8 cellular contexts compared by ENCODE assay signal in the genomic region with DNA sequence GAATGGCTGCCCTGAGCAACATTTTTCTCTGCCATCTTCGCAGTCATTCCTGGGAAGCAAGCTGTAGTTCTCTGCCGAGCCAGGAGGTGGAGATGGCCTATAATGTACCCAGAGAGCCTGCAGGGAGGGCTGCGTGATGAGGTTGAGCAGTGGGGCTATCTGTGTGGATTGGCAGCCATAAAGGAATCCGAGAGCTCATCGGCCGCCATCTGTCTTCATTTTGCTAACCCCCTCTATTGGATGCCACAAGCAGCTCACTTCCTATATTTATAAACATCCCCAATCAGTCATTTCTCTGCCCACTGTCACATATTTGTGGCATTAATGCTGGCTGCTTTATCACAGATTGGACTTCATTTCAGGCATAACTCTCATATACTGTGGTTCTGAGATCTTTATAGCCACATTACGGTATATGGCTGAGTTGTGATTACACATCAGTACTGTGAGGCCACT.
DNase-seq lines count a peak whose midpoint lies in the region; ATAC-seq and TF ChIP-seq lines count a peak whose summit lies in the region.

No MANE protein-coding gene starts in this region.

- TF ChIP-seq POLR2A in IMR-90 (IDR thresholded peaks at IDR 0.05; ENCODE audit: low read depth, low read length), result no peak

- H3K4me1 Mint-ChIP-seq in activated T-cell treated with anti-CD3 and anti-CD28 coated beads, Interleukin-2, amount 50 U/mL, for 72 hours (ENCODE audit: low read depth), result no peaks in the 10 kb centered on the region

- H3K23ac ChIP-seq in IMR-90 (ENCODE audit: low read depth, low read length), result no peak overlapping the region

- no peaks in the 10 kb centered on the region for H4K20me1 ChIP-seq in IMR-90 (ENCODE audit: insufficient read depth, low read length)

- ATAC-seq in GM18858 (IDR thresholded peaks at IDR 0.05; ENCODE audit: unreplicated experiment) (peak; percentile 47), IMR-90 (ENCODE audit: low read depth) (peak; percentile 83), HG02678 (IDR thresholded peaks at IDR 0.05; ENCODE audit: unreplicated experiment) (no peak)
- no peak for ATAC-seq in activated T-cell treated with anti-CD3 and anti-CD28 coated beads, Interleukin-2, amount 50 U/mL, for 72 hours (replicated peaks in 1 of 2)

- no peaks in the 10 kb centered on the region for H3K27me3 Mint-ChIP-seq in activated T-cell treated with anti-CD3 and anti-CD28 coated beads, Interleukin-2, amount 50 U/mL, for 72 hours (ENCODE audit: low read depth)

- H4K5ac ChIP-seq in IMR-90 (ENCODE audit: low read depth, low read length), result no peak overlapping the region

- CTCF ChIA-PET in IMR-90 (lab: Yijun Ruan, JAX), result interaction anchor here (0.6 to 3.3 kb wide), 7 partner anchors 9 to 136 kb away, joined by 3 to 23 read pairs (median 3); no protein-coding TSS in a partner anchor

- H3K36me3 ChIP-seq in IMR-90 (ENCODE audit: control insufficient read depth, insufficient read depth, low read length), result no peaks in the 10 kb centered on the region

- no peak overlapping the region for H2BK5ac ChIP-seq in IMR-90 (ENCODE audit: low read depth, low read length, poor library complexity, severe bottlenecking)

- peak; percentile 66 for TF ChIP-seq CTCF in C4-2B (conservative IDR thresholded peaks at IDR 0.05)
- TF ChIP-seq CTCF in IMR-90 (conservative IDR thresholded peaks at IDR 0.05; ENCODE audit: low read depth, low read length), result peak; percentile 48

- H3K9me3 ChIP-seq in IMR-90 (ENCODE audit: control insufficient read depth, insufficient read depth, low read length), result no peaks in the 10 kb centered on the region

- H2BK120ac ChIP-seq in IMR-90 (ENCODE audit: low read depth, low read length), result no peak overlapping the region

- no peak overlapping the region for H3K27ac Mint-ChIP-seq in activated T-cell treated with anti-CD3 and anti-CD28 coated beads, Interleukin-2, amount 50 U/mL, for 72 hours

- no peak overlapping the region for H2AFZ ChIP-seq in IMR-90 (replicated peaks; ENCODE audit: low read length, poor library complexity)

- intact Hi-C loops in IMR-90 (cut with micrococcal nuclease), result loop anchor here (1.0 kb wide), 1 partner anchor 94 kb away; no protein-coding TSS in a partner anchor

- H3K36me3 Mint-ChIP-seq in activated T-cell treated with anti-CD3 and anti-CD28 coated beads, Interleukin-2, amount 50 U/mL, for 72 hours (ENCODE audit: insufficient read depth in 2 of 2), result peaks cover 0 to 1% of the 10 kb centered on the region in 2 donors

- dilution Hi-C loops in IMR-90 (cut with HindIII; ENCODE audit: low sequenced_read_pairs, unreplicated experiment), result no loop called here

- H2BK15ac ChIP-seq in IMR-90 (ENCODE audit: low read depth, low read length), result no peak overlapping the region

- no peak overlapping the region for H3K4ac ChIP-seq in IMR-90 (ENCODE audit: low read depth, low read length)

- H4K91ac ChIP-seq in IMR-90 (ENCODE audit: insufficient read depth, low read depth, low read length), result no peak overlapping the region

- peak; percentile 48 for TF ChIP-seq RAD21 in IMR-90 (IDR thresholded peaks at IDR 0.05; ENCODE audit: low read length)

- H2BK20ac ChIP-seq in IMR-90 (ENCODE audit: low read depth, low read length), result no peak overlapping the region

- no peak overlapping the region for H3K27ac ChIP-seq in C4-2B
- no peak overlapping the region for H3K27ac ChIP-seq in IMR-90 (ENCODE audit: insufficient read depth, low read length)

- no peak overlapping the region for H3K9ac ChIP-seq in IMR-90 (ENCODE audit: low read depth, low read length)

- no peak overlapping the region for H4K8ac ChIP-seq in IMR-90 (ENCODE audit: low read depth in 2 of 2, low read length in 2 of 2)

- peaks cover 7% of the 10 kb centered on the region; the same call in 1 of the 2 replicates for H3K27me3 ChIP-seq in IMR-90 (ENCODE audit: control insufficient read depth, insufficient read depth, low read length)

- no peaks in the 10 kb centered on the region for H3K9me1 ChIP-seq in IMR-90 (ENCODE audit: insufficient read depth, low read length)

- H3K56ac ChIP-seq in IMR-90 (ENCODE audit: extremely low read depth, insufficient read depth, low read length), result no peak overlapping the region

- no peak overlapping the region for H3K4me2 ChIP-seq in IMR-90 (ENCODE audit: low read depth, low read length)

- H3K9me3 Mint-ChIP-seq in activated T-cell treated with anti-CD3 and anti-CD28 coated beads, Interleukin-2, amount 50 U/mL, for 72 hours, result peaks cover 2 to 4% of the 10 kb centered on the region in 2 donors

- DNase-seq in IMR-90, result peak; percentile 40
- DNase-seq in amniotic epithelial cell (ENCODE audit: low read depth), result peak; percentile 3
- DNase-seq in myocyte (ENCODE audit: low read depth), result peak; percentile 88
- DNase-seq in activated T-cell treated with anti-CD3 and anti-CD28 coated beads, Interleukin-2, amount 50 U/mL, for 72 hours, result no peak
- DNase-seq in activated naive CD4-positive, alpha-beta T cell treated with Interleukin-2 at 50 U/mL for 16 hours, result no peak

- POLR2A ChIA-PET in IMR-90 (lab: Charles Lee; ENCODE audit: unreplicated experiment), result no interaction called here

- no peaks in the 10 kb centered on the region for H3K4me1 ChIP-seq in IMR-90 (ENCODE audit: control insufficient read depth, insufficient read depth, low read length)

- H3K79me1 ChIP-seq in IMR-90 (ENCODE audit: low read depth in 1 of 2, low read length in 2 of 2), result no peaks in the 10 kb centered on the region

- in situ Hi-C loops in IMR-90 (cut with MboI; ENCODE audit: low sequenced_read_pairs), result no loop called here

- H3K4me3 Mint-ChIP-seq in activated T-cell treated with anti-CD3 and anti-CD28 coated beads, Interleukin-2, amount 50 U/mL, for 72 hours, result no peak overlapping the region

- no peak overlapping the region for H3K4me3 ChIP-seq in IMR-90 (ENCODE audit: insufficient read depth, low read depth, low read length)

- H3K14ac ChIP-seq in IMR-90 (replicated peaks; ENCODE audit: low read depth, low read length), result no peak overlapping the region

- no peak overlapping the region for H2AK5ac ChIP-seq in IMR-90 (ENCODE audit: low read depth, low read length)

- no CpG with 5 or more reads among the region's 7 CpGs for WGBS in IMR-90 (ENCODE audit: extremely low coverage in 2 of 2, insufficient read length in 1 of 2), 2 experiments

- H3K18ac ChIP-seq in IMR-90 (ENCODE audit: low read depth, low read length), result no peak overlapping the region

- no peak overlapping the region for H2AK9ac ChIP-seq in IMR-90 (replicated peaks; ENCODE audit: low read depth, low read length, poor library complexity)

- BruUV-seq in IMR-90 (replicated peaks; lab: Mats Ljungman, UMichigan), result no TSS peak

TF ChIP-seq in IMR-90, 13 proteins besides CTCF, POLR2A, EP300 and RAD21:
- TF ChIP-seq NFE2L2 (IDR thresholded peaks at IDR 0.05; ENCODE audit: low read depth, low read length) (no peak), SMC3 (IDR thresholded peaks at IDR 0.05; ENCODE audit: low read depth, low read length) (peak; percentile 56)
- TF ChIP-seq, protein P1, sequence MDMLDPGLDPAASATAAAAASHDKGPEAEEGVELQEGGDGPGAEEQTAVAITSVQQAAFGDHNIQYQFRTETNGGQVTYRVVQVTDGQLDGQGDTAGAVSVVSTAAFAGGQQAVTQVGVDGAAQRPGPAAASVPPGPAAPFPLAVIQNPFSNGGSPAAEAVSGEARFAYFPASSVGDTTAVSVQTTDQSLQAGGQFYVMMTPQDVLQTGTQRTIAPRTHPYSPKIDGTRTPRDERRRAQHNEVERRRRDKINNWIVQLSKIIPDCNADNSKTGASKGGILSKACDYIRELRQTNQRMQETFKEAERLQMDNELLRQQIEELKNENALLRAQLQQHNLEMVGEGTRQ (IDR thresholded peaks at IDR 0.05; ENCODE audit: low read depth, low read length), result no peak

Comparison
In these comparisons a context has a peak if more than half of its experiments do, and no peak if none do; other contexts are left out.
1. ATAC-seq: peak in GM18858 (single experiment) and IMR-90 (single experiment); none in activated T-cell treated with anti-CD3 and anti-CD28 coated beads, Interleukin-2, amount 50 U/mL, for 72 hours (0 of 2) and HG02678 (single experiment).
2. DNase-seq: peak in IMR-90 (single experiment), amniotic epithelial cell (single experiment) and myocyte (single experiment); none in activated T-cell treated with anti-CD3 and anti-CD28 coated beads, Interleukin-2, amount 50 U/mL, for 72 hours (0 of 2) and activated naive CD4-positive, alpha-beta T cell treated with Interleukin-2 at 50 U/mL for 16 hours (single experiment).